In the genomic region with DNA sequence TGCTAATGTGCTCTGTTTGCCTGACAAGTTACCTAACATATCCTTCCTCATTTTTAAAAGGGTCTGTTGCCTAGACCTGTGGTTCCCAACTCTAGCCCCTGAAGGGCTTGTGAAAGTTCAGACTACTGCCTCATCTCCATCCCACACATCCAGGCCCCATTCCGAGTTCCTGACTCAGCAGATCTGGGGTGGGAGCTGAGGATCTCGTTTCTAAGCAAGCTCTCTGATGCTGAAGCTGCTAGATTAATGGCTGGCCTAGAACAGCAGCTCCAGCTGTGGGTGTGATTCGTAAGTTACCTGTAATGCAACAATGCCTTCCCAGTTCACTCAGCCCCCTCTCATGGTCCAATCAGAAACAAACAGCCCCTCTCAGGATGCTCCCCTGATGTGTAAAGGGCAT, we compare ENCODE assay signal across 1 cellular context.
TF ChIP-seq lines count a peak whose summit lies in the region.

No MANE protein-coding gene starts in this region.

TF ChIP-seq in IMR-90, 13 proteins besides CTCF, POLR2A, EP300 and RAD21 (continued from another document):
- TF ChIP-seq CEBPB (IDR thresholded peaks at IDR 0.05; ENCODE audit: low read depth, low read length) = no peak
